In the genomic region with DNA sequence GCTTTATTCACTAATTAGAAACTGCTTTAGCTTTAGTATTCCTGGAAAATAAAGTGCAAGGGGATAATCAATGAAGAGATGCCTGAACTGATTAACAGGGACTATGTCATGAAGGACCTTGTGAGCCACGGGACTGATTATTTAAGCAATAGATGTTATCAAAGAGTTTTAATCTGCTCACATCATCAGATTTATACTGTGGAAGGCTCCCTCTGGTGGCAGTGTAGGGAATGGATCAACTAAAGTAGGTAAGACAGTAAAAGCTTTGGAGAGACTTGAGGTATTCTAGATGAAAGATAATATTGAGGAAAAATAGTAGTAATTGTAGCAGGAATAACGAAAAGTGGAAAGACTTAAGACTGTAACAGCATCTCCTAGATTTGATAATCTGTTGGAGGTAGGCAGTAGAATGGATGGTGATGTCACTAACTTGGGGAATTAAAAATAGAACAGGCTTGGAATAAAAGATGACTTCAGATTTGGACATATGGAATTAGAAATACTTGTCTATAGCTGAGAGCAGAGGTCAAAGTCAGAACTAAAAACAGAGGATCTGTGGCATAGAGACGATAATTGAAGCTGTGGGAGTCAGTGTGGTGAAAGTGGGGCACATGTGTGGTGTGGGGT, we compare ENCODE assay signal across 9 cellular contexts.
A peak's percentile ranks its signal among the peaks of the same experiment; 100 is the strongest.
DNase-seq lines count a peak whose midpoint lies in the region; ATAC-seq, FAIRE-seq and TF ChIP-seq lines count a peak whose summit lies in the region.
"Had no signal": no experiment of that assay in that cellular context is flagged by ENCODE, and none has a peak within 500 bp of the region (broad histone marks: within the 10 kb centered on the region; RNA-seq: fewer than 3 reads in every experiment).

No MANE protein-coding gene starts in this region.

- no peak for TF ChIP-seq POLR2A in GM12892 (IDR thresholded peaks at IDR 0.05; ENCODE audit: low read depth, low read length)
- no peak for TF ChIP-seq POLR2A in erythroblast (IDR thresholded peaks at IDR 0.05; ENCODE audit: low read length)

- ATAC-seq in RWPE2 (ENCODE audit: low read depth) (no peak), psoas muscle (no peak), HG03045 (IDR thresholded peaks at IDR 0.05; ENCODE audit: unreplicated experiment) (no peak)

- DNase-seq in CD14-positive monocyte (ENCODE audit: low spot score) (no peak), GM12892 (ENCODE audit: insufficient read length) (no peak), HT-29 (ENCODE audit: low spot score) (peak; percentile 71), RWPE2 (ENCODE audit: low spot score) (no peak), erythroblast (lab: John Stamatoyannopoulos, UW) (peak; percentile 26 to 51), psoas muscle (no peak), hippocampal formation (lab: John Stamatoyannopoulos, UW) (no peak)

- intact Hi-C loops in CD14-positive monocyte (cut with micrococcal nuclease) (no loop called here), psoas muscle (cut with DNase I) (loop anchor here (10.0 kb wide), 2 partner anchors 932 to 1102 kb away; no protein-coding TSS in a partner anchor)

- no peaks in the 10 kb centered on the region for H3K4me1 Mint-ChIP-seq in CD14-positive monocyte

- FAIRE-seq in GM12892 (lab: Jason Lieb, UNC): peak; percentile 38

- H3K4me3 ChIP-seq in RWPE2 (ENCODE audit: severe bottlenecking): no peak overlapping the region
- H3K4me3 ChIP-seq in psoas muscle: no peak overlapping the region

- H3K27ac ChIP-seq in RWPE2 (ENCODE audit: poor library complexity, severe bottlenecking): no peak overlapping the region
- H3K27ac ChIP-seq in psoas muscle: no peak overlapping the region

- H3K9me3 Mint-ChIP-seq in CD14-positive monocyte: no peaks in the 10 kb centered on the region
- H3K9me3 Mint-ChIP-seq: T-helper 1 cell treated with Interleukin-12 subunit alpha and Interleukin-12 subunit beta and Interleukin-4 antibody, amounts not matched to agents 30 μg/mL and 1 μg/mL, for 36 hours had no signal

- H3K27me3 ChIP-seq in RWPE2 (ENCODE audit: insufficient read depth, poor library complexity, severe bottlenecking) (no peaks in the 10 kb centered on the region), psoas muscle (ENCODE audit: insufficient read depth in 3 of 3, low read length in 2 of 3) (no peaks in the 10 kb centered on the region)

- no peak overlapping the region for H3K27ac Mint-ChIP-seq in CD14-positive monocyte
- H3K27ac Mint-ChIP-seq: T-helper 1 cell treated with Interleukin-12 subunit alpha and Interleukin-12 subunit beta and Interleukin-4 antibody, amounts not matched to agents 30 μg/mL and 1 μg/mL, for 36 hours had no signal

- no peaks in the 10 kb centered on the region for H3K36me3 Mint-ChIP-seq in CD14-positive monocyte

- H3K9me3 ChIP-seq in RWPE2 (ENCODE audit: severe bottlenecking): no peaks in the 10 kb centered on the region
- no peaks in the 10 kb centered on the region for H3K9me3 ChIP-seq in psoas muscle

- peaks cover 0 to 4% (median 0%) of the 10 kb centered on the region in 3 donors for H3K27me3 Mint-ChIP-seq in CD14-positive monocyte (ENCODE audit: low read depth in 3 of 3)

- TF ChIP-seq CTCF in CD14-positive monocyte (IDR thresholded peaks at IDR 0.05): peak; percentile 65
- peak; percentile 87 for TF ChIP-seq CTCF in RWPE2 (IDR thresholded peaks at IDR 0.05; ENCODE audit: poor library complexity, severe bottlenecking)
- TF ChIP-seq CTCF in psoas muscle (IDR thresholded peaks at IDR 0.05): peak; percentile 57

- H3K4me1 ChIP-seq in RWPE2 (ENCODE audit: insufficient read depth, poor library complexity, severe bottlenecking) (no peaks in the 10 kb centered on the region), psoas muscle (no peaks in the 10 kb centered on the region)

- H3K4me3 Mint-ChIP-seq in CD14-positive monocyte: no peak overlapping the region
- H3K4me3 Mint-ChIP-seq: T-helper 1 cell treated with Interleukin-12 subunit alpha and Interleukin-12 subunit beta and Interleukin-4 antibody, amounts not matched to agents 30 μg/mL and 1 μg/mL, for 36 hours had no signal

- WGBS in psoas muscle, 3 donors: 22 to 26% (median 24%) methylated on average over 3 of the region's 3 CpGs

- H3K36me3 ChIP-seq in RWPE2 (ENCODE audit: low read depth) (no peaks in the 10 kb centered on the region), psoas muscle (ENCODE audit: insufficient read depth in 1 of 2, low read depth in 1 of 2) (no peaks in the 10 kb centered on the region)

Comparison
In these comparisons a context has a peak if more than half of its experiments do, and no peak if none do; other contexts are left out.
1. DNase-seq: peak in HT-29 (single experiment) and erythroblast (2 of 2); none in CD14-positive monocyte (single experiment), GM12892 (single experiment), RWPE2 (single experiment), psoas muscle (0 of 2) and hippocampal formation (0 of 2).
2. intact Hi-C loops: an anchor here in psoas muscle (10.0 kb wide); none called in CD14-positive monocyte.
3. Peak in every context shown above with its lines, with median percentiles within 50 percentile points of each other: CTCF ChIP-seq.